ENCODE assay signal across 19 cellular contexts in genomic region chr5:147882586-147883313, GRCh38. TPM values are rescaled to one million over a fixed set of nuclear protein-coding genes. Genes with fewer than 3 reads are reported as not detected.
DNase-seq lines count a peak whose midpoint lies in the region; ATAC-seq, FAIRE-seq and TF ChIP-seq lines count a peak whose summit lies in the region.
"Had no signal": no experiment of that assay in that cellular context is flagged by ENCODE, and none has a peak within 500 bp of the region (broad histone marks: within the 10 kb centered on the region; RNA-seq: fewer than 3 reads in every experiment).

No MANE protein-coding gene starts in this region.

- no peak overlapping the region for H3K4me3 ChIP-seq in heart right ventricle
- H3K4me3 ChIP-seq in right atrium auricular region: no peak overlapping the region
- H3K4me3 ChIP-seq in H1 (ENCODE audit: extremely low read depth in 1 of 4, insufficient read depth in 2 of 4, low read depth in 3 of 4, low read length in 4 of 4): no peak overlapping the region
- H3K4me3 ChIP-seq: A549, Peyer's patch had no signal

- H3K27me3 ChIP-seq in heart right ventricle (peaks cover 0 to 3% (median 0%) of the 10 kb centered on the region in 7 donors), right atrium auricular region (no peaks in the 10 kb centered on the region), H1 (replicated peaks in 1 of 4; ENCODE audit: control insufficient read depth in 3 of 4, extremely low read depth in 1 of 4, insufficient read depth in 3 of 4, low read length in 3 of 4) (no peaks in the 10 kb centered on the region)
- H3K27me3 ChIP-seq: Peyer's patch had no signal

- WGBS in heart right ventricle, 2 donors: 15 to 24% methylated on average over 6 of the region's 6 CpGs
- WGBS in H1 (ENCODE audit: extremely low coverage in 1 of 2, insufficient coverage in 1 of 2, insufficient read length in 1 of 2, insufficient replicate concordance in 2 of 2, low coverage in 1 of 2, low lambda C conversion rate in 2 of 2, missing lambda C conversion rate in 1 of 2), 2 experiments: 84% methylated on average over 6 of the region's 6 CpGs; no CpG with 5 or more reads in 1 of the 2 experiments

- peak in 6 of 8 donors; percentile 38 to 58 (median 49) for ATAC-seq in heart right ventricle
- ATAC-seq in GM21447 (IDR thresholded peaks at IDR 0.05; ENCODE audit: unreplicated experiment): no peak
- ATAC-seq: A549 had no signal

- no peak for FAIRE-seq in H1 (lab: Jason Lieb, UNC)
- FAIRE-seq: A549 had no signal

- H4K8ac ChIP-seq in H1 (ENCODE audit: extremely low read depth, insufficient read depth, low read length): no peak overlapping the region

- CTCF ChIA-PET in H1 (lab: Charles Lee; ENCODE audit: partially characterized antibody): interaction anchor here (0.5 to 17.4 kb wide), 5 partner anchors 20 to 566 kb away, joined by 3 to 163 read pairs (median 3); no protein-coding TSS in a partner anchor

- no peak for TF ChIP-seq CTCF in heart right ventricle (IDR thresholded peaks at IDR 0.05)
- TF ChIP-seq CTCF in right atrium auricular region (IDR thresholded peaks at IDR 0.05): no peak
- no peak for TF ChIP-seq CTCF in H1 (IDR thresholded peaks at IDR 0.05; ENCODE audit: control extremely low read depth in 1 of 3, insufficient read depth in 1 of 3, low read depth in 1 of 3, low read length in 3 of 3)

- no peak overlapping the region for H2BK120ac ChIP-seq in H1 (replicated peaks; ENCODE audit: low read depth, low read length)

- H3K4me1 ChIP-seq in heart right ventricle (peaks cover 0 to 10% (median 2%) of the 10 kb centered on the region in 9 donors), right atrium auricular region (no peaks in the 10 kb centered on the region), H1 (replicated peaks in 1 of 4; ENCODE audit: control insufficient read depth in 3 of 4, insufficient read depth in 4 of 4, low read length in 3 of 4) (peaks cover 0 to 7% (median 1%) of the 10 kb centered on the region in 4 experiments; a peak in 4 of 7 replicates)
- H3K4me1 ChIP-seq: A549, Peyer's patch had no signal

- no peak overlapping the region for H4K5ac ChIP-seq in H1 (ENCODE audit: insufficient read length, low read depth, low read length)

- intact Hi-C loops in heart right ventricle (cut with DNase I): loop anchor here in 1 of 10 donors (10.0 kb wide), 1 partner anchor 52 kb away; no protein-coding TSS in a partner anchor

- H4K91ac ChIP-seq in H1 (replicated peaks; ENCODE audit: insufficient read length, low read length): no peak overlapping the region

- H2BK20ac ChIP-seq in H1 (ENCODE audit: low read length): peak overlapping the region; percentile 51; the same call in 1 of the 2 replicates

- no peak overlapping the region for H3K4me2 ChIP-seq in H1 (ENCODE audit: insufficient read depth in 1 of 2, low read depth in 2 of 2, low read length in 2 of 2)
- H3K4me2 ChIP-seq: A549, KMS-11 had no signal

- H4K20me1 ChIP-seq in H1 (replicated peaks in 1 of 2; ENCODE audit: control insufficient read depth in 1 of 2, insufficient read depth in 2 of 2, low read length in 2 of 2): no peaks in the 10 kb centered on the region

- POLR2A ChIA-PET in H1 (lab: Charles Lee; ENCODE audit: partially characterized antibody): interaction anchor here (1.0 to 20.0 kb wide), 6 partner anchors 8 to 64 kb away, joined by 3 to 730 read pairs (median 9); no protein-coding TSS in a partner anchor

- TF ChIP-seq RAD21 in H1 (IDR thresholded peaks at IDR 0.05 in 1 of 2, conservative IDR thresholded peaks at IDR 0.05 in 1 of 2; ENCODE audit: low read depth in 2 of 2, low read length in 2 of 2): no peak

- 0 out of 2 replicates have a peak overlapping the region, but pooled peaks have one; percentile 35 for H2BK15ac ChIP-seq in H1 (ENCODE audit: low read length)

- H3K14ac ChIP-seq in H1 (ENCODE audit: insufficient read length): no peak overlapping the region

- H3K23me2 ChIP-seq in H1 (ENCODE audit: low read depth, low read length): no peaks in the 10 kb centered on the region

- H3K36me3 ChIP-seq in heart right ventricle: no peaks in the 10 kb centered on the region
- no peaks in the 10 kb centered on the region for H3K36me3 ChIP-seq in right atrium auricular region
- peaks cover 0 to 16% (median 2%) of the 10 kb centered on the region in 4 experiments; a peak in 4 of 8 replicates for H3K36me3 ChIP-seq in H1 (ENCODE audit: control insufficient read depth in 2 of 4, insufficient read depth in 4 of 4, low read length in 3 of 4)
- H3K36me3 ChIP-seq: Peyer's patch had no signal

- no peak overlapping the region; a peak in 2 of 7 replicates for H3K9ac ChIP-seq in H1 (replicated peaks in 1 of 4; ENCODE audit: extremely low read depth in 1 of 4, low read depth in 3 of 4, low read length in 3 of 4)
- H3K9ac ChIP-seq: KMS-11 had no signal

- no peak overlapping the region; the same call in 1 of the 2 replicates for H2BK12ac ChIP-seq in H1 (ENCODE audit: low read depth, low read length)

- H3K23ac ChIP-seq in H1 (ENCODE audit: insufficient read length): no peak overlapping the region

- H2BK5ac ChIP-seq in H1 (ENCODE audit: low read depth, low read length): peak overlapping the region; percentile 50; the same call in 1 of the 2 replicates

- no peak overlapping the region for H2AK5ac ChIP-seq in H1 (ENCODE audit: low read depth, low read length)

- H3K56ac ChIP-seq in H1 (replicated peaks; ENCODE audit: insufficient read length, low read depth, low read length): no peak overlapping the region

- H3K9me3 ChIP-seq in heart right ventricle (no peaks in the 10 kb centered on the region), right atrium auricular region (no peaks in the 10 kb centered on the region), H1 (ENCODE audit: insufficient read depth in 2 of 2, low read depth in 1 of 2, low read length in 1 of 2) (no peaks in the 10 kb centered on the region)
- H3K9me3 ChIP-seq: A549, Peyer's patch had no signal

- TF ChIP-seq EP300 in H1 (IDR thresholded peaks at IDR 0.05; ENCODE audit: borderline replicate concordance in 1 of 2, low read depth in 2 of 2, low read length in 2 of 2): no peak

- peaks cover 3 to 24% of the 10 kb centered on the region in 2 experiments; a peak in 3 of 4 replicates for H3K79me2 ChIP-seq in H1 (ENCODE audit: control insufficient read depth in 1 of 2, insufficient read depth in 2 of 2, low read length in 2 of 2)

- H2AFZ ChIP-seq in H1 (ENCODE audit: low read length): no peak overlapping the region

- H3K27ac ChIP-seq in heart right ventricle: peak overlapping the region in 1 of 10 donors; percentile 40
- H3K27ac ChIP-seq in right atrium auricular region: no peak overlapping the region
- H3K27ac ChIP-seq in H1 (ENCODE audit: low read depth, low read length): no peak overlapping the region
- no peak overlapping the region for H3K27ac ChIP-seq in caudate nucleus (ENCODE audit: low read depth, low read length)
- H3K27ac ChIP-seq: A549, KMS-11, Peyer's patch had no signal

- peak overlapping the region; percentile 5; the same call in 1 of the 2 replicates for H3K18ac ChIP-seq in H1 (ENCODE audit: extremely low read depth, low read length)

- H3K4ac ChIP-seq in H1 (replicated peaks; ENCODE audit: insufficient read length, low read depth, low read length): no peak overlapping the region

- H3K79me1 ChIP-seq in H1 (ENCODE audit: low read depth, low read length): 0 out of 2 replicates have a peak, but pooled peaks cover 2% of the 10 kb centered on the region

- DNase-seq in heart right ventricle (no peak), right atrium auricular region (ENCODE audit: low spot score) (no peak), H1 (ENCODE audit: low read depth in 1 of 2, low spot score in 2 of 2) (no peak), left kidney (ENCODE audit: low read depth, low spot score) (peak; percentile 36), DMS53 treated with DMSO at 0.1 percent for 48 hours (lab: John Stamatoyannopoulos, UW; ENCODE audit: unreplicated experiment) (no peak), caudate nucleus (lab: John Stamatoyannopoulos, UW) (no peak)
- DNase-seq: DMS79 treated with DMSO at 0.1 percent for 48 hours, GDM1, GOT3, NCI-H1092, NCI-H1694, NCI-H2171, Peyer's patch, SHP77 treated with DMSO at 0.1 percent for 48 hours had no signal

- TF ChIP-seq POLR2A in H1 (IDR thresholded peaks at IDR 0.05; ENCODE audit: control extremely low read depth in 1 of 2, low read depth in 2 of 2, low read length in 2 of 2): no peak

RNA-seq across cellular contexts. Expression of gene SCGB3A2, which starts 4.2 kb away (rescaled TPM):
- not detected for total RNA-seq in heart right ventricle
- under 1 TPM in 1 of 2 donors, not detected in 1; 0.17 TPM for polyA plus RNA-seq in heart right ventricle
- not detected for total RNA-seq in right atrium auricular region
- total RNA-seq in H1 (2021; fragmentation: NEBNext Ultra II Directional; extraction: Animal tissue kit (Norgen Biotek cat#: 25700)): 63.6 and 74.3 TPM in 2 replicates
- polyA plus RNA-seq in H1 (2011; rRNA removed): 36.7 and 47.1 TPM in 2 replicates
- polyA plus RNA-seq in H1 (2011; cell fraction: cytosol; rRNA removed): 56.0 TPM
- polyA plus RNA-seq in H1 (2011; cell fraction: nucleus; rRNA removed): 22.8 TPM
- 75.7 to 101 TPM (median 95.3 TPM) in 4 replicates for polyA plus RNA-seq in H1 (2012, experiment 1 of 2)
- 37.2 TPM for polyA plus RNA-seq in H1 (2012, experiment 2 of 2)
- 86.6 TPM for polyA plus RNA-seq in H1 (2013, experiment 1 of 2)
- polyA plus RNA-seq in H1 (2013, experiment 2 of 2): 94.7 TPM
- 6.8 and 8.4 TPM in 2 replicates for polyA minus RNA-seq in H1 (2011; rRNA and poly(A)+ RNA removed)
- 9.7 TPM for polyA minus RNA-seq in H1 (2011; cell fraction: cytosol; rRNA and poly(A)+ RNA removed)
- polyA minus RNA-seq in H1 (2011; cell fraction: nucleus; rRNA and poly(A)+ RNA removed): 18.5 TPM
- total RNA-seq: MCF 10A, NCI-H460, Peyer's patch had no signal
- polyA plus RNA-seq: A549 had no signal

RNA-seq across cellular contexts. Expression of gene C5orf46, which starts 23.6 kb away (rescaled TPM):
- 10 to 100 TPM in 1 of 10 donors, 1 to 10 TPM in 8, not detected in 1; 2.3 to 10.9 (median 4.7) TPM for total RNA-seq in heart right ventricle
- polyA plus RNA-seq in heart right ventricle: 10 to 100 TPM in 1 of 2 donors, 1 to 10 TPM in 1; 6.3 to 20.6 TPM
- total RNA-seq in right atrium auricular region: 1 to 10 TPM in 1 of 2 donors, not detected in 1; 2.7 TPM
- total RNA-seq in H1 (2021; fragmentation: NEBNext Ultra II Directional; extraction: Animal tissue kit (Norgen Biotek cat#: 25700)): not detected in 2 replicates
- not detected in 2 replicates for polyA plus RNA-seq in H1 (2011; rRNA removed)
- not detected for polyA plus RNA-seq in H1 (2011; cell fraction: cytosol; rRNA removed)
- polyA plus RNA-seq in H1 (2011; cell fraction: nucleus; rRNA removed): not detected
- 0.60 to 2.5 TPM (median 0.88 TPM) in 4 replicates for polyA plus RNA-seq in H1 (2012, experiment 1 of 2)
- polyA plus RNA-seq in H1 (2012, experiment 2 of 2): not detected
- not detected for polyA plus RNA-seq in H1 (2013, experiment 1 of 2)
- polyA plus RNA-seq in H1 (2013, experiment 2 of 2): not detected
- polyA minus RNA-seq in H1 (2011; rRNA and poly(A)+ RNA removed): not detected in 2 replicates
- not detected for polyA minus RNA-seq in H1 (2011; cell fraction: cytosol; rRNA and poly(A)+ RNA removed)
- not detected for polyA minus RNA-seq in H1 (2011; cell fraction: nucleus; rRNA and poly(A)+ RNA removed)
- total RNA-seq: NCI-H460, Peyer's patch had no signal
- polyA plus RNA-seq: A549 had no signal

RNA-seq across cellular contexts. Expression of gene SPINK1, which starts 51.3 kb away (rescaled TPM):
- total RNA-seq in heart right ventricle (1 to 10 TPM in 7 of 10 donors, not detected in 3; 1.2 to 3.4 (median 1.8) TPM), right atrium auricular region (not detected)
- polyA plus RNA-seq in heart right ventricle (10 to 100 TPM in 1 of 2 donors, 1 to 10 TPM in 1; 6.8 to 14.7 TPM), H1 (2011; rRNA removed) (1.3 TPM in 2 replicates)
- total RNA-seq in H1 (2021; fragmentation: NEBNext Ultra II Directional; extraction: Animal tissue kit (Norgen Biotek cat#: 25700)): 0.48 TPM in 1 of 2 replicates, not detected in the other
- polyA plus RNA-seq in H1 (2011; cell fraction: cytosol; rRNA removed): 1.7 TPM
- polyA plus RNA-seq in H1 (2011; cell fraction: nucleus; rRNA removed): 3.9 TPM
- polyA plus RNA-seq in H1 (2012, experiment 1 of 2): 0.67 to 2.4 TPM (median 1.6 TPM) in 4 replicates
- polyA plus RNA-seq in H1 (2012, experiment 2 of 2): not detected
- 4.6 TPM for polyA plus RNA-seq in H1 (2013, experiment 1 of 2)
- polyA plus RNA-seq in H1 (2013, experiment 2 of 2): 5.7 TPM
- 0.50 and 0.73 TPM in 2 replicates for polyA minus RNA-seq in H1 (2011; rRNA and poly(A)+ RNA removed)
- not detected for polyA minus RNA-seq in H1 (2011; cell fraction: cytosol; rRNA and poly(A)+ RNA removed)
- 1.9 TPM for polyA minus RNA-seq in H1 (2011; cell fraction: nucleus; rRNA and poly(A)+ RNA removed)
- total RNA-seq: NCI-H460 had no signal

Comparison
In these comparisons a context has a peak if more than half of its experiments do, and no peak if none do; other contexts are left out.
1. RNA of gene SCGB3A2, which starts 4.2 kb away (total RNA-seq): 63.6 to 74.3 TPM in H1; not detected in heart right ventricle and not detected in right atrium auricular region; every median in the first group is over 10 times any median in the second.